16 cellular contexts compared by ENCODE assay signal in the genomic region with DNA sequence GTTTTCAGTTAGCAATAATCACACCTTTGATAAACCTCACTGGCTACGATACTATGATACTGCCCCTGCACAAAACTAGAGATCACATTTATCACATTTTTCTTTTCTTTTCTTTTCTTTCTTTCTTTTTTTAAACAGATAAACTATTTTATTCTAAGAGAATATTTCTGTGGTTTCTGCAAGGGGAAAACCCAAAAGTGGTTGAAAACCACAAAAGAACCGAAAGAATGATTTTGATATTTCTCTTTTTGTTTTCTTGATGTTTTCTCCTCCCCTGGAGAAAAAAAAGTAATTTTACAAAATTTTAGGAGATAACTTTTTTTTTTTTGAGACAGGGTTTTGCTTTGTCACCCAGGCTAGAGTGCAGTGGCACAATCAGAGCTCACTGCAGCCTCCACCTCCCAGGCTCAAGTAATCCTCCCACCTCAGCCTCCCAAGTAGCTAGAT. TPM values are rescaled to one million over a fixed set of nuclear protein-coding genes. Genes with fewer than 3 reads are reported as not detected.
A peak's percentile ranks its signal among the peaks of the same experiment; 100 is the strongest.
DNase-seq lines count a peak whose midpoint lies in the region; ATAC-seq, FAIRE-seq and TF ChIP-seq lines count a peak whose summit lies in the region.
"Had no signal": no experiment of that assay in that cellular context is flagged by ENCODE, and none has a peak within 500 bp of the region (broad histone marks: within the 10 kb centered on the region; RNA-seq: fewer than 3 reads in every experiment).

No MANE protein-coding gene starts in this region.

- peak overlapping the region; percentile 7 for H2AFZ ChIP-seq in HepG2 (ENCODE audit: low read length)

- DNase-seq in HepG2 (ENCODE audit: low spot score) (no peak), right lobe of liver (no peak), activated B cell treated with CpG ODN at 0.5 μM for 24 hours (no peak), adrenal gland (no peak), NCI-H510A (lab: John Stamatoyannopoulos, UW) (no peak)
- DNase-seq: activated CD4-positive, CD25-positive, alpha-beta regulatory T cell; DMS79 treated with DMSO at 0.1 percent for 48 hours; Karpas-422; kidney glomerular epithelial cell; NCI-H1694; NCI-H774 had no signal

- TF ChIP-seq RAD21 in HepG2 (CRISPR knock-in tag; IDR thresholded peaks at IDR 0.05): no peak

- no peak for ATAC-seq in HepG2
- no peak for ATAC-seq in right lobe of liver
- peak; percentile 16 for ATAC-seq in HG02642 (IDR thresholded peaks at IDR 0.05; ENCODE audit: poor library complexity, unreplicated experiment)
- ATAC-seq in activated B cell treated with CpG ODN at 0.5 μM for 24 hours (ENCODE audit: low read depth): no peak
- no peak for ATAC-seq in GM21737 (IDR thresholded peaks at IDR 0.05; ENCODE audit: unreplicated experiment)
- ATAC-seq in GM21717 (IDR thresholded peaks at IDR 0.05; ENCODE audit: unreplicated experiment): no peak

- no peak overlapping the region for H3K4me3 ChIP-seq in HepG2 (replicated peaks in 1 of 3; ENCODE audit: insufficient read depth in 1 of 3, low read depth in 2 of 3, low read length in 3 of 3)
- no peak overlapping the region for H3K4me3 ChIP-seq in right lobe of liver
- H3K4me3 ChIP-seq in adrenal gland: no peak overlapping the region

- in situ Hi-C loops in HepG2 (cut with HindIII; ENCODE audit: extremely low pct_ligation_motif_present, low pct_unique_long_range_greater_than_20kb): no loop called here

- no peak overlapping the region for H3K27ac Mint-ChIP-seq in activated B cell treated with CpG ODN at 0.5 μM for 24 hours
- H3K27ac Mint-ChIP-seq: brain had no signal

- H3K4me1 ChIP-seq in HepG2 (ENCODE audit: insufficient read depth, low read length) (peaks cover 4% of the 10 kb centered on the region; the same call in 1 of the 2 replicates), right lobe of liver (no peaks in the 10 kb centered on the region), adrenal gland (replicated peaks in 1 of 2) (no peaks in the 10 kb centered on the region)

- no peaks in the 10 kb centered on the region for H3K36me3 Mint-ChIP-seq in activated B cell treated with CpG ODN at 0.5 μM for 24 hours (ENCODE audit: low read depth)
- H3K36me3 Mint-ChIP-seq: brain had no signal

- H3K4me2 ChIP-seq in HepG2 (ENCODE audit: low read depth, low read length): peak overlapping the region; percentile 31; the same call in 1 of the 2 replicates

- H3K4me1 Mint-ChIP-seq in activated B cell treated with CpG ODN at 0.5 μM for 24 hours: peaks cover 37% of the 10 kb centered on the region
- H3K4me1 Mint-ChIP-seq: brain had no signal

- no peak for TF ChIP-seq EP300 in HepG2 (IDR thresholded peaks at IDR 0.05; ENCODE audit: low read depth in 2 of 2, low read length in 2 of 2)
- no peak for TF ChIP-seq EP300 in HepG2 (CRISPR knock-in tag; IDR thresholded peaks at IDR 0.05; ENCODE audit: borderline replicate concordance)

- H3K27ac ChIP-seq in HepG2 (ENCODE audit: extremely low read length, insufficient read depth, low read length) (no peak overlapping the region), right lobe of liver (no peak overlapping the region), adrenal gland (no peak overlapping the region)

- WGBS in HepG2 (ENCODE audit: low lambda C conversion rate): 77% methylated on average over 2 of the region's 2 CpGs
- whole genome bisulfite sequencing in right lobe of liver (ENCODE audit: insufficient coverage, low coverage, low lambda C conversion rate, missing lambda C conversion rate): 65% methylated on average over 2 of the region's 2 CpGs
- 82 to 88% (median 85%) methylated on average over 2 of the region's 2 CpGs for WGBS in adrenal gland, 4 donors

- H3K27me3 Mint-ChIP-seq in activated B cell treated with CpG ODN at 0.5 μM for 24 hours: peaks cover 26% of the 10 kb centered on the region

- BruUV-seq in HepG2 (replicated peaks; lab: Mats Ljungman, UMichigan): no TSS peak

- H3K79me2 ChIP-seq in HepG2 (ENCODE audit: insufficient read depth, low read length): no peaks in the 10 kb centered on the region

- no peaks in the 10 kb centered on the region for H4K20me1 ChIP-seq in HepG2 (ENCODE audit: insufficient read depth, low read length)

- CTCF ChIA-PET in HepG2 (lab: Yijun Ruan, JAX; ENCODE audit: low intra/inter-chr PET ratio, low total read pairs) (no interaction called here), activated B cell treated with CpG ODN at 0.5 μM for 24 hours (lab: Charles Lee) (no interaction called here)

- TF ChIP-seq CTCF in HepG2 (CRISPR knock-in tag; IDR thresholded peaks at IDR 0.05) (no peak), right lobe of liver (IDR thresholded peaks at IDR 0.05) (no peak), activated B cell treated with CpG ODN at 0.5 μM for 24 hours (IDR thresholded peaks at IDR 0.05) (no peak), adrenal gland (IDR thresholded peaks at IDR 0.05) (no peak)

- no peak for FAIRE-seq in HepG2 (lab: Jason Lieb, UNC)
- FAIRE-seq: urothelium cell line had no signal

- no peak overlapping the region for H3K9ac ChIP-seq in HepG2 (ENCODE audit: insufficient read depth, low read depth, low read length)

- no peaks in the 10 kb centered on the region for H3K9me3 ChIP-seq in HepG2 (ENCODE audit: low read length)
- no peaks in the 10 kb centered on the region for H3K9me3 ChIP-seq in right lobe of liver
- no peaks in the 10 kb centered on the region for H3K9me3 ChIP-seq in adrenal gland (replicated peaks in 1 of 3)

- intact Hi-C loops in HepG2 (cut with micrococcal nuclease; ENCODE audit: unreplicated experiment): no loop called here
- intact Hi-C loops in right lobe of liver (cut with DNase I): no loop called here
- intact Hi-C loops in activated B cell treated with CpG ODN at 0.5 μM for 24 hours (cut with micrococcal nuclease): loop anchor here (2.0 kb wide), 1 partner anchor 18 kb away; a partner anchor contains a TSS
- intact Hi-C loops in adrenal gland (cut with DNase I): no loop called here

- TF ChIP-seq POLR2A in HepG2 (IDR thresholded peaks at IDR 0.05; ENCODE audit: insufficient read depth in 1 of 2, low read depth in 2 of 2, low read length in 2 of 2) (no peak), right lobe of liver (IDR thresholded peaks at IDR 0.05) (no peak), adrenal gland (IDR thresholded peaks at IDR 0.05) (no peak)

- POLR2A ChIA-PET in HepG2 (lab: Yijun Ruan, JAX) (no interaction called here), activated B cell treated with CpG ODN at 0.5 μM for 24 hours (lab: Charles Lee) (no interaction called here)

- no peaks in the 10 kb centered on the region for H3K9me3 Mint-ChIP-seq in activated B cell treated with CpG ODN at 0.5 μM for 24 hours
- H3K9me3 Mint-ChIP-seq: brain had no signal

- H3K36me3 ChIP-seq in HepG2 (replicated peaks in 1 of 2; ENCODE audit: control insufficient read depth in 1 of 2, insufficient read depth in 2 of 2, low read length in 2 of 2) (no peaks in the 10 kb centered on the region), right lobe of liver (no peaks in the 10 kb centered on the region), adrenal gland (replicated peaks in 1 of 2) (no peaks in the 10 kb centered on the region)

- H3K4me3 Mint-ChIP-seq in activated B cell treated with CpG ODN at 0.5 μM for 24 hours: peak overlapping the region; percentile 21
- H3K4me3 Mint-ChIP-seq: brain had no signal

- H3K27me3 ChIP-seq in HepG2 (ENCODE audit: control insufficient read depth in 1 of 2, insufficient read depth in 2 of 2, low read length in 2 of 2): no peaks in the 10 kb centered on the region
- no peaks in the 10 kb centered on the region for H3K27me3 ChIP-seq in right lobe of liver
- H3K27me3 ChIP-seq in adrenal gland: no peaks in the 10 kb centered on the region

TF ChIP-seq in HepG2, 621 proteins besides CTCF, POLR2A, EP300 and RAD21 (continues in another document):
- TF ChIP-seq EEA1 (CRISPR knock-in tag; IDR thresholded peaks at IDR 0.05; ENCODE audit: borderline replicate concordance): no peak

RNA-seq across cellular contexts. Expression of a gene that starts 18.4 kb away (rescaled TPM):
- total RNA-seq in HepG2 (2016; rRNA removed; fragmentation: Illumina TruSeq; extraction: Trizol): 12.0 and 23.4 TPM in 2 replicates
- 3.4 and 3.9 TPM in 2 replicates for total RNA-seq in HepG2 (2016; cell fraction: cytosol; rRNA removed; fragmentation: Illumina TruSeq; extraction: Trizol; ENCODE audit: low read depth)
- 13.7 and 24.0 TPM in 2 replicates for total RNA-seq in HepG2 (2016; cell fraction: insoluble cytoplasmic fraction; rRNA removed; fragmentation: Illumina TruSeq; extraction: Trizol)
- 3.8 and 5.4 TPM in 2 replicates for total RNA-seq in HepG2 (2016; cell fraction: membrane; rRNA removed; fragmentation: Illumina TruSeq; extraction: Trizol)
- 22.5 and 26.4 TPM in 2 replicates for total RNA-seq in HepG2 (2016; cell fraction: nucleus; rRNA removed; fragmentation: Illumina TruSeq; extraction: Trizol)
- 22.6 and 23.2 TPM in 2 replicates for polyA plus RNA-seq in HepG2 (2011; rRNA removed)
- polyA plus RNA-seq in HepG2 (2011; cell fraction: cytosol; rRNA removed): 11.0 and 18.6 TPM in 2 replicates
- polyA plus RNA-seq in HepG2 (2011; cell fraction: nucleus; rRNA removed): 12.6 and 15.7 TPM in 2 replicates
- 22.8 and 35.9 TPM in 2 replicates for polyA plus RNA-seq in HepG2 (2012)
- 0.40 and 0.52 TPM in 2 replicates for polyA plus RNA-seq in HepG2 (2016; cell fraction: cytosol; fragmentation: Illumina TruSeq; extraction: Trizol; ENCODE audit: low read depth)
- 3.2 and 3.6 TPM in 2 replicates for polyA plus RNA-seq in HepG2 (2016; cell fraction: insoluble cytoplasmic fraction; fragmentation: Illumina TruSeq; extraction: Trizol; ENCODE audit: low read depth)
- polyA plus RNA-seq in HepG2 (2016; cell fraction: membrane; fragmentation: Illumina TruSeq; extraction: Trizol; ENCODE audit: low read depth): 0.48 and 2.5 TPM in 2 replicates
- polyA plus RNA-seq in HepG2 (2016; cell fraction: nucleus; fragmentation: Illumina TruSeq; extraction: Trizol; ENCODE audit: insufficient read depth, low read depth): 8.7 and 11.7 TPM in 2 replicates
- 11.4 and 80.8 TPM in 2 replicates for polyA minus RNA-seq in HepG2 (2011; rRNA and poly(A)+ RNA removed; ENCODE audit: low replicate concordance)
- polyA minus RNA-seq in HepG2 (2011; cell fraction: cytosol; rRNA and poly(A)+ RNA removed): 42.1 and 48.8 TPM in 2 replicates
- 48.9 and 62.4 TPM in 2 replicates for polyA minus RNA-seq in HepG2 (2011; cell fraction: nucleus; rRNA and poly(A)+ RNA removed)
- 10 to 100 TPM; 19.6 to 44.0 (median 31.4) TPM for total RNA-seq in right lobe of liver
- total RNA-seq in activated B cell treated with CpG ODN at 0.5 μM for 24 hours: 1.1 and 1.2 TPM in 2 replicates
- 10 to 100 TPM in 7 of 8 donors, 1 to 10 TPM in 1; 9.2 to 26.8 (median 17.3) TPM for total RNA-seq in adrenal gland
- 1 to 10 TPM in 2 of 3 donors, under 1 TPM in 1; 0.81 to 8.6 (median 1.6) TPM for polyA plus RNA-seq in adrenal gland
